In the genomic region with DNA sequence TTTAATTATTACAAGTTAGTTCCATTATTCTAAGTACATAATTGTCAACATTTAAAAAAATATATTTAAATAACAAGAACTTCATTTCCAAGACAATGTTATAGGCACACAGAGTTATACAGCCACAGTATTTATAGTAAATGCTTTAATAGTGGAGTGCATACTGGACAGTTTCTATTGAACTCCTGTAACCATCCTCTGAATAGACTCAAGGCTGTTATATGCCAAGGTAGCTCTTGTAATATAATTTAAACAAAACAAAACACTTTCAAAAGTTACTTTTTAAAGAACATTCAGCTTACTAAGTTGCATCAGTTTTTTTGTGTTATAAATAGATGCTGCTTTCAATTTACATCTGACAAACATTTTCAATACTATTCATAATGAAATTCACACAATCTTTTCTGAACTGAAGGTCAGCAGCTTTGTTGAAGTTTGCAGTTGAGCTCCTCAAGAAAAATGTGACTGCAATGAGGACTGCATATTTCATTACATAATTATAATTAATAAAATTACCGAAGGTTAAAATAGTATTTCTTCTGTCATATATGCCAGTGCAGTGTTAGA, we compare ENCODE assay signal across 24 cellular contexts.
DNase-seq lines count a peak whose midpoint lies in the region; ATAC-seq and TF ChIP-seq lines count a peak whose summit lies in the region.
"Had no signal": no experiment of that assay in that cellular context is flagged by ENCODE, and none has a peak within 500 bp of the region (broad histone marks: within the 10 kb centered on the region; RNA-seq: fewer than 3 reads in every experiment).

No MANE protein-coding gene starts in this region.

- H3K4me1 Mint-ChIP-seq in activated naive CD8-positive, alpha-beta T cell treated with anti-CD3 and anti-CD28 coated beads for 36 hours = no peaks in the 10 kb centered on the region
- H3K4me1 Mint-ChIP-seq: CD4-positive, alpha-beta memory T cell had no signal

- H3K36me3 Mint-ChIP-seq in activated naive CD8-positive, alpha-beta T cell treated with anti-CD3 and anti-CD28 coated beads for 36 hours = no peaks in the 10 kb centered on the region
- H3K36me3 Mint-ChIP-seq: CD4-positive, alpha-beta memory T cell had no signal

- TF ChIP-seq CTCF in GM12865 (IDR thresholded peaks at IDR 0.05; ENCODE audit: insufficient read depth, low read depth, low read length, missing control alignments) (no peak), colonic mucosa (IDR thresholded peaks at IDR 0.05) (no peak)

- H3K27ac Mint-ChIP-seq in activated naive CD8-positive, alpha-beta T cell treated with anti-CD3 and anti-CD28 coated beads for 36 hours = no peak overlapping the region
- H3K27ac Mint-ChIP-seq: CD4-positive, alpha-beta memory T cell had no signal

- no peak overlapping the region for H3K27ac ChIP-seq in colonic mucosa
- H3K27ac ChIP-seq: 22Rv1; BLaER1 treated with 17β-estradiol and CSF1 and Interleukin-3, amounts not matched to agents 10 nM and 100 nM; KMS-11; SJCRH30 had no signal

- no peaks in the 10 kb centered on the region for H3K9me3 ChIP-seq in colonic mucosa
- H3K9me3 ChIP-seq: Caco-2, SJCRH30 had no signal

- H3K9me3 Mint-ChIP-seq in activated naive CD8-positive, alpha-beta T cell treated with anti-CD3 and anti-CD28 coated beads for 36 hours = peaks cover 4% of the 10 kb centered on the region

- no peak overlapping the region for H3K4me3 Mint-ChIP-seq in activated naive CD8-positive, alpha-beta T cell treated with anti-CD3 and anti-CD28 coated beads for 36 hours
- H3K4me3 Mint-ChIP-seq: CD4-positive, alpha-beta memory T cell had no signal

- no peak overlapping the region for H3K9ac ChIP-seq in colonic mucosa (ENCODE audit: low read depth in 2 of 2, low read length in 2 of 2)
- H3K9ac ChIP-seq: BLaER1 treated with 17β-estradiol and CSF1 and Interleukin-3, amounts not matched to agents 10 nM and 100 nM; KMS-11 had no signal

- H3K36me3 ChIP-seq in colonic mucosa = no peaks in the 10 kb centered on the region
- H3K36me3 ChIP-seq: BLaER1 treated with 17β-estradiol and CSF1 and Interleukin-3, amounts not matched to agents 10 nM and 100 nM; SJCRH30 had no signal

- no peaks in the 10 kb centered on the region for H3K27me3 ChIP-seq in colonic mucosa
- H3K27me3 ChIP-seq: BLaER1 treated with 17β-estradiol and CSF1 and Interleukin-3, amounts not matched to agents 10 nM and 100 nM; SJCRH30 had no signal

- peak; percentile 71 for ATAC-seq in GM19455 (IDR thresholded peaks at IDR 0.05; ENCODE audit: unreplicated experiment)
- peak; percentile 58 for ATAC-seq in HG02798 (IDR thresholded peaks at IDR 0.05; ENCODE audit: poor library complexity, unreplicated experiment)
- ATAC-seq in HG03432 (IDR thresholded peaks at IDR 0.05; ENCODE audit: unreplicated experiment) = peak; percentile 74
- ATAC-seq in GM21528 (IDR thresholded peaks at IDR 0.05; ENCODE audit: low FRiP score, unreplicated experiment) = no peak

- H3K27me3 Mint-ChIP-seq in activated naive CD8-positive, alpha-beta T cell treated with anti-CD3 and anti-CD28 coated beads for 36 hours = no peaks in the 10 kb centered on the region
- H3K27me3 Mint-ChIP-seq: CD4-positive, alpha-beta memory T cell had no signal

- H3K4me1 ChIP-seq in colonic mucosa = no peaks in the 10 kb centered on the region
- H3K4me1 ChIP-seq: BLaER1 treated with 17β-estradiol and CSF1 and Interleukin-3, amounts not matched to agents 10 nM and 100 nM; Caco-2; SJCRH30 had no signal

- DNase-seq in GM12865 (ENCODE audit: low read depth) (peak; percentile 35), NCI-H748 treated with DMSO at 0.1 percent for 48 hours (lab: John Stamatoyannopoulos, UW) (no peak), colonic mucosa (no peak)
- no peak for DNase-seq in activated naive CD8-positive, alpha-beta T cell treated with anti-CD3 and anti-CD28 coated beads for 36 hours
- DNase-seq: Caco-2; CD4-positive, alpha-beta memory T cell; DMS 273 treated with DMSO at 0.1 percent for 48 hours; DMS79 treated with DMSO at 0.1 percent for 48 hours; H7; IMR-90; MV-4-11; NCI-H1417; NCI-H187; NCI-H2107; NCI-H774; SJCRH30; T-helper 1 cell had no signal

- H3K4me3 ChIP-seq in GM12865 (ENCODE audit: low read depth, low read length) (no peak overlapping the region), colonic mucosa (no peak overlapping the region)
- H3K4me3 ChIP-seq: BLaER1 treated with 17β-estradiol and CSF1 and Interleukin-3, amounts not matched to agents 10 nM and 100 nM; SJCRH30 had no signal

- intact Hi-C loops in colonic mucosa (cut with DNase I) = no loop called here
